ENCODE assay signal across 13 cellular contexts in genomic region chr17:3773511-3773910, GRCh38. TPM values are rescaled to one million over a fixed set of nuclear protein-coding genes. Genes with fewer than 3 reads are reported as not detected.
DNase-seq lines count a peak whose midpoint lies in the region; ATAC-seq and TF ChIP-seq lines count a peak whose summit lies in the region.
"Had no signal": no experiment of that assay in that cellular context is flagged by ENCODE, and none has a peak within 500 bp of the region (broad histone marks: within the 10 kb centered on the region; RNA-seq: fewer than 3 reads in every experiment).

No MANE protein-coding gene starts in this region.

- H3K56ac ChIP-seq in mesendoderm (ENCODE audit: low read length): no peak overlapping the region

- CTCF ChIA-PET in mammary epithelial cell (lab: Charles Lee; ENCODE audit: low non-redundant PET): no interaction called here

- intact Hi-C loops in mammary epithelial cell (cut with micrococcal nuclease) (no loop called here), posterior vena cava (cut with DNase I) (no loop called here)

- WGBS in mammary epithelial cell (ENCODE audit: low coverage, missing lambda C conversion rate): 73% methylated on average over 4 of the region's 5 CpGs
- WGBS in mesendoderm (ENCODE audit: extremely low coverage, insufficient coverage, low lambda C conversion rate): no CpG with 5 or more reads among the region's 5 CpGs

- H3K36me3 ChIP-seq in mammary epithelial cell (ENCODE audit: insufficient read depth, low read length) (no peaks in the 10 kb centered on the region), mesendoderm (ENCODE audit: control insufficient read depth, insufficient read depth, low read length) (no peaks in the 10 kb centered on the region)

- no peak overlapping the region for H3K4ac ChIP-seq in mesendoderm (ENCODE audit: low read depth, low read length)

- no peaks in the 10 kb centered on the region for H3K27me3 ChIP-seq in mammary epithelial cell (ENCODE audit: insufficient read depth, low read length)
- H3K27me3 ChIP-seq in mesendoderm (ENCODE audit: insufficient read depth, low read length, poor library complexity): no peaks in the 10 kb centered on the region

- no peak overlapping the region for H2BK15ac ChIP-seq in mesendoderm (replicated peaks; ENCODE audit: low read depth)

- H3K79me2 ChIP-seq in mammary epithelial cell (ENCODE audit: insufficient read depth, low read length) (no peaks in the 10 kb centered on the region), mesendoderm (ENCODE audit: control insufficient read depth, insufficient read depth, low read length) (no peaks in the 10 kb centered on the region)

- H2AK5ac ChIP-seq in mesendoderm (ENCODE audit: low read length): no peak overlapping the region

- no peak for TF ChIP-seq CTCF in mammary epithelial cell (conservative IDR thresholded peaks at IDR 0.05 in 1 of 2, IDR thresholded peaks at IDR 0.05 in 1 of 2; ENCODE audit: extremely low read depth in 1 of 2, insufficient read depth in 1 of 2, low read depth in 1 of 2, low read length in 2 of 2)

- no peak overlapping the region for H4K8ac ChIP-seq in mesendoderm (ENCODE audit: low read depth, low read length)

- no peak overlapping the region for H2BK5ac ChIP-seq in mesendoderm (ENCODE audit: low read length)

- no TSS peak for BruUV-seq in mammary epithelial cell (replicated peaks; lab: Mats Ljungman, UMichigan)

- no peaks in the 10 kb centered on the region for H4K20me1 ChIP-seq in mammary epithelial cell (ENCODE audit: insufficient read depth, low read length)

- DNase-seq in Daoy (ENCODE audit: low read depth) (peak; percentile 65), M059J (ENCODE audit: low read depth) (peak; percentile 75), mammary epithelial cell (peak; percentile 23), mesendoderm (peak; percentile 41), posterior vena cava (ENCODE audit: low spot score) (no peak), NCI-H748 (lab: John Stamatoyannopoulos, UW; ENCODE audit: unreplicated experiment) (no peak)
- DNase-seq: activated CD4-positive, alpha-beta T cell treated with anti-CD3 and anti-CD28 coated beads, Interleukin-2, amount 50 U/mL, for 48 hours; amygdala; NCI-H2029 treated with DMSO at 0.1 percent for 48 hours; NCI-H774; Right ventricle myocardium superior had no signal

- no peaks in the 10 kb centered on the region for H3K79me1 ChIP-seq in mesendoderm (ENCODE audit: low read length)

- H3K18ac ChIP-seq in mesendoderm (ENCODE audit: low read length): no peak overlapping the region

- no peak overlapping the region for H2BK120ac ChIP-seq in mesendoderm (ENCODE audit: low read depth, low read length)

- H3K27ac ChIP-seq in mammary epithelial cell (ENCODE audit: insufficient read depth, low read depth, low read length): no peak overlapping the region
- no peak overlapping the region for H3K27ac ChIP-seq in mesendoderm (ENCODE audit: low read depth, low read length)

- ATAC-seq in HG03520 (IDR thresholded peaks at IDR 0.05; ENCODE audit: unreplicated experiment) (no peak), GM19452 (IDR thresholded peaks at IDR 0.05; ENCODE audit: unreplicated experiment) (no peak)

- H3K23ac ChIP-seq in mesendoderm (ENCODE audit: low read length): no peak overlapping the region

- in situ Hi-C loops in mammary epithelial cell (cut with MboI; ENCODE audit: low sequenced_read_pairs in 2 of 2): no loop called here

- H3K4me3 ChIP-seq in mammary epithelial cell (replicated peaks in 1 of 3; ENCODE audit: insufficient read depth in 1 of 3, low read depth in 2 of 3, low read length in 3 of 3): no peak overlapping the region
- H3K4me3 ChIP-seq in mesendoderm (ENCODE audit: low read length): no peak overlapping the region

- H3K4me1 ChIP-seq in mammary epithelial cell (ENCODE audit: insufficient read depth, low read length) (no peaks in the 10 kb centered on the region), mesendoderm (ENCODE audit: control insufficient read depth, low read depth, low read length) (no peaks in the 10 kb centered on the region)

- H2AFZ ChIP-seq in mammary epithelial cell (ENCODE audit: low read depth, low read length): no peak overlapping the region

- no peak overlapping the region for H4K5ac ChIP-seq in mesendoderm (ENCODE audit: low read length)

- dilution Hi-C loops in mammary epithelial cell (cut with HindIII; ENCODE audit: low sequenced_read_pairs): no loop called here

- H3K4me2 ChIP-seq in mammary epithelial cell (ENCODE audit: insufficient read depth, low read depth, low read length): no peak overlapping the region
- no peak overlapping the region for H3K4me2 ChIP-seq in mesendoderm (ENCODE audit: low read length)

- H3K9me3 ChIP-seq in mammary epithelial cell (replicated peaks; ENCODE audit: insufficient read depth, low read length): no peaks in the 10 kb centered on the region

- no peak overlapping the region for H3K9ac ChIP-seq in mammary epithelial cell (ENCODE audit: insufficient read depth, low read length)
- H3K9ac ChIP-seq in mesendoderm (ENCODE audit: low read length): no peak overlapping the region

RNA-seq across cellular contexts. Expression of gene ITGAE, which starts 27.5 kb away (rescaled TPM):
- 47.0 and 56.9 TPM in 2 replicates for total RNA-seq in Daoy (2014; rRNA removed; shearing (Covaris generic))
- total RNA-seq in M059J (2014; rRNA removed; shearing (Covaris generic)): 38.2 and 38.7 TPM in 2 replicates
- total RNA-seq in mammary epithelial cell: 10 to 100 TPM in 1 of 2 donors, 1 to 10 TPM in 1; 5.7 to 21.3 TPM
- polyA plus RNA-seq in mammary epithelial cell: 51.9 TPM
- 11.6 TPM for polyA minus RNA-seq in mammary epithelial cell
- polyA plus RNA-seq in mesendoderm (2013, experiment 1 of 2): 43.4 TPM
- 42.4 TPM for polyA plus RNA-seq in mesendoderm (2013, experiment 2 of 2)
- total RNA-seq in posterior vena cava: 10 to 100 TPM; 18.2 to 25.6 TPM

RNA-seq across cellular contexts. Expression of gene HASPIN, which starts 49.8 kb away (rescaled TPM):
- 11.0 and 12.7 TPM in 2 replicates for total RNA-seq in Daoy (2014; rRNA removed; shearing (Covaris generic))
- total RNA-seq in M059J (2014; rRNA removed; shearing (Covaris generic)): 11.4 and 18.3 TPM in 2 replicates
- total RNA-seq in mammary epithelial cell (1 to 10 TPM; 2.0 to 8.9 TPM), posterior vena cava (under 1 TPM in 1 of 2 donors, not detected in 1; 0.24 TPM)
- polyA plus RNA-seq in mammary epithelial cell: 7.6 TPM
- 15.6 TPM for polyA minus RNA-seq in mammary epithelial cell
- 13.2 TPM for polyA plus RNA-seq in mesendoderm (2013, experiment 1 of 2)
- polyA plus RNA-seq in mesendoderm (2013, experiment 2 of 2): 12.8 TPM

Comparison
In these comparisons a context has a peak if more than half of its experiments do, and no peak if none do; other contexts are left out.
1. DNase-seq: peak in Daoy (single experiment), M059J (single experiment), mammary epithelial cell (single experiment) and mesendoderm (single experiment); none in posterior vena cava (single experiment) and NCI-H748 (single experiment).